15 cellular contexts compared by ENCODE assay signal in genomic region chr16:69925311-69925710, GRCh38. TPM values are rescaled to one million over a fixed set of nuclear protein-coding genes. Genes with fewer than 3 reads are reported as not detected.
DNase-seq lines count a peak whose midpoint lies in the region; ATAC-seq and TF ChIP-seq lines count a peak whose summit lies in the region.
"Had no signal": no experiment of that assay in that cellular context is flagged by ENCODE, and none has a peak within 500 bp of the region (broad histone marks: within the 10 kb centered on the region; RNA-seq: fewer than 3 reads in every experiment).

No MANE protein-coding gene starts in this region.

- no peaks in the 10 kb centered on the region for H3K4me1 ChIP-seq in upper lobe of right lung
- H3K4me1 ChIP-seq in CD8-positive, alpha-beta T cell (ENCODE audit: insufficient read depth, low read length), result no peaks in the 10 kb centered on the region

- H3K4me3 ChIP-seq in fibroblast of pulmonary artery (replicated peaks; ENCODE audit: low read depth, low read length) (peak overlapping the region; percentile 30), upper lobe of right lung (peak overlapping the region; percentile 13)
- no peak overlapping the region for H3K4me3 ChIP-seq in CD8-positive, alpha-beta T cell (ENCODE audit: low read depth, low read length)

- peaks cover 4% of the 10 kb centered on the region for H3K36me3 Mint-ChIP-seq in activated naive CD4-positive, alpha-beta T cell treated with anti-CD3 and anti-CD28 coated beads, Interleukin-2, amount 50 U/mL, for 24 hours
- H3K36me3 Mint-ChIP-seq in osteocyte (ENCODE audit: unreplicated experiment) (peaks cover 2% of the 10 kb centered on the region), CD14-positive monocyte (peaks cover 72 to 93% of the 10 kb centered on the region in 2 donors)
- H3K36me3 Mint-ChIP-seq in CD8-positive, alpha-beta T cell, result peaks cover 60% of the 10 kb centered on the region

- no peak for DNase-seq in activated naive CD4-positive, alpha-beta T cell treated with anti-CD3 and anti-CD28 coated beads, Interleukin-2, amount 50 U/mL, for 16 hours
- no peak for DNase-seq in fibroblast of pulmonary artery (ENCODE audit: low read depth)
- no peak for DNase-seq in osteocyte (ENCODE audit: extremely low spot score, unreplicated experiment)
- no peak for DNase-seq in upper lobe of right lung
- no peak for DNase-seq in central memory CD4-positive, alpha-beta T cell
- no peak for DNase-seq in CD8-positive, alpha-beta T cell
- DNase-seq in CD14-positive monocyte (ENCODE audit: low spot score), result no peak
- DNase-seq: activated T-cell treated with anti-CD3 and anti-CD28 coated beads, Interleukin-2, amount 50 U/mL, for 4 hours; DMS53; left colon; NCI-H1417; NCI-H526; SHP77; substantia nigra had no signal

- peaks cover 21% of the 10 kb centered on the region for H3K36me3 ChIP-seq in upper lobe of right lung
- peaks cover 14% of the 10 kb centered on the region for H3K36me3 ChIP-seq in CD8-positive, alpha-beta T cell (ENCODE audit: insufficient read depth, low read length)

- H3K27ac ChIP-seq in upper lobe of right lung, result peak overlapping the region; percentile 58
- H3K27ac ChIP-seq in CD8-positive, alpha-beta T cell (ENCODE audit: low read depth, low read length), result no peak overlapping the region

- no peaks in the 10 kb centered on the region for H3K27me3 ChIP-seq in upper lobe of right lung
- H3K27me3 ChIP-seq in CD8-positive, alpha-beta T cell (ENCODE audit: insufficient read depth, low read length), result no peaks in the 10 kb centered on the region

- intact Hi-C loops in upper lobe of right lung (cut with DNase I), result no loop called here
- intact Hi-C loops in CD8-positive, alpha-beta T cell (cut with DNase I, micrococcal nuclease), result no loop called here
- intact Hi-C loops in CD14-positive monocyte (cut with micrococcal nuclease), result no loop called here

- H3K4me3 Mint-ChIP-seq in activated naive CD4-positive, alpha-beta T cell treated with anti-CD3 and anti-CD28 coated beads, Interleukin-2, amount 50 U/mL, for 24 hours, result no peak overlapping the region
- peak overlapping the region; percentile 60 for H3K4me3 Mint-ChIP-seq in osteocyte (ENCODE audit: unreplicated experiment)
- H3K4me3 Mint-ChIP-seq in CD8-positive, alpha-beta T cell, result no peak overlapping the region
- no peak overlapping the region for H3K4me3 Mint-ChIP-seq in CD14-positive monocyte
- H3K4me3 Mint-ChIP-seq: activated T-cell treated with anti-CD3 and anti-CD28 coated beads, Interleukin-2, amount 50 U/mL, for 4 hours had no signal

- no peaks in the 10 kb centered on the region for H3K4me1 Mint-ChIP-seq in activated naive CD4-positive, alpha-beta T cell treated with anti-CD3 and anti-CD28 coated beads, Interleukin-2, amount 50 U/mL, for 24 hours
- H3K4me1 Mint-ChIP-seq in osteocyte (ENCODE audit: unreplicated experiment) (peaks cover 73% of the 10 kb centered on the region), CD14-positive monocyte (no peaks in the 10 kb centered on the region)
- H3K4me1 Mint-ChIP-seq in CD8-positive, alpha-beta T cell (ENCODE audit: low read depth), result no peaks in the 10 kb centered on the region

- no peak for ATAC-seq in upper lobe of right lung
- no peak for ATAC-seq in CD8-positive, alpha-beta T cell
- ATAC-seq: activated T-cell treated with anti-CD3 and anti-CD28 coated beads, Interleukin-2, amount 50 U/mL, for 4 hours; left colon had no signal

- TF ChIP-seq CTCF in fibroblast of pulmonary artery (IDR thresholded peaks at IDR 0.05; ENCODE audit: low read length, missing control alignments) (no peak), osteocyte (IDR thresholded peaks at IDR 0.05) (no peak), upper lobe of right lung (IDR thresholded peaks at IDR 0.05) (no peak), CD14-positive monocyte (IDR thresholded peaks at IDR 0.05) (no peak)
- TF ChIP-seq CTCF in CD8-positive, alpha-beta T cell (IDR thresholded peaks at IDR 0.05), result no peak

- POLR2A ChIA-PET in CD8-positive, alpha-beta T cell (lab: Charles Lee), result no interaction called here

- H3K27ac Mint-ChIP-seq in activated naive CD4-positive, alpha-beta T cell treated with anti-CD3 and anti-CD28 coated beads, Interleukin-2, amount 50 U/mL, for 24 hours, result peak overlapping the region; percentile 43
- H3K27ac Mint-ChIP-seq in osteocyte (ENCODE audit: unreplicated experiment) (peak overlapping the region; percentile 96), CD14-positive monocyte (peak overlapping the region in 1 of 7 donors; percentile 19)
- no peak overlapping the region for H3K27ac Mint-ChIP-seq in CD8-positive, alpha-beta T cell

- no peaks in the 10 kb centered on the region for H3K9me3 Mint-ChIP-seq in activated naive CD4-positive, alpha-beta T cell treated with anti-CD3 and anti-CD28 coated beads, Interleukin-2, amount 50 U/mL, for 24 hours
- no peaks in the 10 kb centered on the region for H3K9me3 Mint-ChIP-seq in osteocyte (ENCODE audit: unreplicated experiment)
- no peaks in the 10 kb centered on the region for H3K9me3 Mint-ChIP-seq in CD8-positive, alpha-beta T cell
- H3K9me3 Mint-ChIP-seq in CD14-positive monocyte, result peaks cover 0 to 2% (median 0%) of the 10 kb centered on the region in 7 donors
- H3K9me3 Mint-ChIP-seq: activated T-cell treated with anti-CD3 and anti-CD28 coated beads, Interleukin-2, amount 50 U/mL, for 4 hours had no signal

- CTCF ChIA-PET in CD8-positive, alpha-beta T cell (lab: Charles Lee), result interaction anchor here (1.1 kb wide), 1 partner anchor 11 kb away, joined by 4 read pairs; no protein-coding TSS in a partner anchor

- H3K27me3 Mint-ChIP-seq in activated naive CD4-positive, alpha-beta T cell treated with anti-CD3 and anti-CD28 coated beads, Interleukin-2, amount 50 U/mL, for 24 hours, result no peaks in the 10 kb centered on the region
- no peaks in the 10 kb centered on the region for H3K27me3 Mint-ChIP-seq in osteocyte (ENCODE audit: unreplicated experiment)
- no peaks in the 10 kb centered on the region for H3K27me3 Mint-ChIP-seq in CD8-positive, alpha-beta T cell (ENCODE audit: low read depth)
- peaks cover 0 to 2% (median 2%) of the 10 kb centered on the region in 3 donors for H3K27me3 Mint-ChIP-seq in CD14-positive monocyte (ENCODE audit: low read depth in 3 of 3)

- H3K9me3 ChIP-seq in upper lobe of right lung, result no peaks in the 10 kb centered on the region
- H3K9me3 ChIP-seq in CD8-positive, alpha-beta T cell (ENCODE audit: low read length), result no peaks in the 10 kb centered on the region

RNA-seq across cellular contexts. Expression of gene CLEC18A, which starts 25.8 kb away (rescaled TPM):
- total RNA-seq in osteocyte, result 1.1 and 1.2 TPM in 2 replicates
- total RNA-seq in upper lobe of right lung, result 2.0 TPM
- total RNA-seq in CD8-positive, alpha-beta T cell, result under 1 TPM; 0.49 to 0.53 TPM
- polyA plus RNA-seq in CD14-positive monocyte, result not detected
